Comparison of ENCODE assay signal across 23 cellular contexts in genomic region chr1:173222149-173223030, GRCh38. TPM values are rescaled to one million over a fixed set of nuclear protein-coding genes. Genes with fewer than 3 reads are reported as not detected.
DNase-seq lines count a peak whose midpoint lies in the region; ATAC-seq, FAIRE-seq and TF ChIP-seq lines count a peak whose summit lies in the region.
"Had no signal": no experiment of that assay in that cellular context is flagged by ENCODE, and none has a peak within 500 bp of the region (broad histone marks: within the 10 kb centered on the region; RNA-seq: fewer than 3 reads in every experiment).

No MANE protein-coding gene starts in this region.

- no peak overlapping the region for H3K9ac ChIP-seq in kidney (ENCODE audit: low read length in 2 of 2)

- intact Hi-C loops in activated CD8-positive, alpha-beta T cell treated with anti-CD3 and anti-CD28 coated beads for 36 hours (cut with micrococcal nuclease) = no loop called here
- intact Hi-C loops in kidney (cut with DNase I) = no loop called here

- H3K36me3 ChIP-seq in kidney (ENCODE audit: control insufficient read depth in 1 of 2, insufficient read depth in 2 of 2, low read length in 2 of 2) = no peaks in the 10 kb centered on the region
- H3K36me3 ChIP-seq in SJCRH30 = no peaks in the 10 kb centered on the region
- H3K36me3 ChIP-seq: prostate gland, stomach, upper lobe of left lung had no signal

- FAIRE-seq in kidney (lab: Jason Lieb, UNC) = no peak
- FAIRE-seq: A204.1, H54 had no signal

- H3K4me1 Mint-ChIP-seq in activated CD8-positive, alpha-beta T cell treated with anti-CD3 and anti-CD28 coated beads for 36 hours (ENCODE audit: low read depth) = peaks cover 25% of the 10 kb centered on the region
- H3K4me1 Mint-ChIP-seq in activated CD8-positive, alpha-beta T cell treated with anti-CD3 and anti-CD28 coated beads, Interleukin-2, amount 10 ng/mL, durations not matched to agents 7 days and 5 days (ENCODE audit: low read depth) = peaks cover 37% of the 10 kb centered on the region
- peaks cover 48% of the 10 kb centered on the region for H3K4me1 Mint-ChIP-seq in stimulated activated memory B cell treated with anti-CD40 and anti-IgM and Interleukin-4, amounts not matched to agents 10 μg/mL and 1 μg/mL and 100 μg/mL, for 72 hours

- no peaks in the 10 kb centered on the region for H3K27me3 Mint-ChIP-seq in activated CD8-positive, alpha-beta T cell treated with anti-CD3 and anti-CD28 coated beads for 36 hours
- no peaks in the 10 kb centered on the region for H3K27me3 Mint-ChIP-seq in activated CD8-positive, alpha-beta T cell treated with anti-CD3 and anti-CD28 coated beads, Interleukin-2, amount 10 ng/mL, durations not matched to agents 7 days and 5 days (ENCODE audit: low read depth)
- H3K27me3 Mint-ChIP-seq in stimulated activated memory B cell treated with anti-CD40 and anti-IgM and Interleukin-4, amounts not matched to agents 10 μg/mL and 1 μg/mL and 100 μg/mL, for 72 hours = no peaks in the 10 kb centered on the region
- H3K27me3 Mint-ChIP-seq: B cell had no signal

- H3K4me3 ChIP-seq in kidney (ENCODE audit: low read length in 2 of 2) = no peak overlapping the region
- H3K4me3 ChIP-seq in SJCRH30 = no peak overlapping the region
- H3K4me3 ChIP-seq: prostate gland, stomach, upper lobe of left lung had no signal

- DNase-seq in activated CD8-positive, alpha-beta T cell treated with anti-CD3 and anti-CD28 coated beads for 36 hours = peak; percentile 38
- no peak for DNase-seq in activated CD8-positive, alpha-beta T cell treated with anti-CD3 and anti-CD28 coated beads, Interleukin-2, amount 10 ng/mL, durations not matched to agents 7 days and 5 days
- DNase-seq in HT1080 (ENCODE audit: low read depth) (peak; percentile 41), kidney (no peak), HK-2 (ENCODE audit: unreplicated experiment) (no peak), SJCRH30 (no peak)
- DNase-seq: activated naive CD4-positive, alpha-beta T cell treated with Interleukin-2 at 50 U/mL for 16 hours; aorta; foreskin fibroblast; immature natural killer cell; left ventricle myocardium superior; NCI-H524; stimulated activated CD4-positive, alpha-beta T cell treated with anti-CD3 and anti-CD28 coated beads, Interleukin-2, amount 100 ng/mL, for 24 hours; stomach; upper lobe of left lung had no signal

- CTCF ChIA-PET in activated CD8-positive, alpha-beta T cell treated with anti-CD3 and anti-CD28 coated beads for 36 hours (lab: Charles Lee) = interaction anchor here (0.6 to 1.7 kb wide), 4 partner anchors 13 to 185 kb away, joined by 3 to 6 read pairs (median 3); partner anchors contain the start of gene TNFSF4
- CTCF ChIA-PET in activated CD8-positive, alpha-beta T cell treated with anti-CD3 and anti-CD28 coated beads, Interleukin-2, amount 10 ng/mL, durations not matched to agents 7 days and 5 days (lab: Charles Lee) = interaction anchor here (0.8 to 2.6 kb wide), 2 partner anchors 397 to 477 kb away, joined by 4 to 7 read pairs; no protein-coding TSS in a partner anchor

- no peaks in the 10 kb centered on the region for H3K27me3 ChIP-seq in SJCRH30
- H3K27me3 ChIP-seq: stomach, upper lobe of left lung had no signal

- H3K9me3 Mint-ChIP-seq in activated CD8-positive, alpha-beta T cell treated with anti-CD3 and anti-CD28 coated beads for 36 hours = no peaks in the 10 kb centered on the region
- H3K9me3 Mint-ChIP-seq in activated CD8-positive, alpha-beta T cell treated with anti-CD3 and anti-CD28 coated beads, Interleukin-2, amount 10 ng/mL, durations not matched to agents 7 days and 5 days (ENCODE audit: insufficient read depth) = peaks cover 9% of the 10 kb centered on the region
- peaks cover 3% of the 10 kb centered on the region for H3K9me3 Mint-ChIP-seq in stimulated activated memory B cell treated with anti-CD40 and anti-IgM and Interleukin-4, amounts not matched to agents 10 μg/mL and 1 μg/mL and 100 μg/mL, for 72 hours
- H3K9me3 Mint-ChIP-seq: immature natural killer cell had no signal

- peak overlapping the region; percentile 67 for H3K27ac Mint-ChIP-seq in activated CD8-positive, alpha-beta T cell treated with anti-CD3 and anti-CD28 coated beads for 36 hours
- no peak overlapping the region for H3K27ac Mint-ChIP-seq in activated CD8-positive, alpha-beta T cell treated with anti-CD3 and anti-CD28 coated beads, Interleukin-2, amount 10 ng/mL, durations not matched to agents 7 days and 5 days
- peak overlapping the region; percentile 80 for H3K27ac Mint-ChIP-seq in stimulated activated memory B cell treated with anti-CD40 and anti-IgM and Interleukin-4, amounts not matched to agents 10 μg/mL and 1 μg/mL and 100 μg/mL, for 72 hours
- H3K27ac Mint-ChIP-seq: B cell, immature natural killer cell had no signal

- POLR2A ChIA-PET in activated CD8-positive, alpha-beta T cell treated with anti-CD3 and anti-CD28 coated beads for 36 hours (lab: Charles Lee) = no interaction called here
- POLR2A ChIA-PET in activated CD8-positive, alpha-beta T cell treated with anti-CD3 and anti-CD28 coated beads, Interleukin-2, amount 10 ng/mL, durations not matched to agents 7 days and 5 days (lab: Charles Lee) = no interaction called here

- H3K9me3 ChIP-seq in kidney (ENCODE audit: control insufficient read depth in 1 of 2, low read length in 2 of 2) (no peaks in the 10 kb centered on the region), SJCRH30 (replicated peaks) (no peaks in the 10 kb centered on the region)
- H3K9me3 ChIP-seq: prostate gland, upper lobe of left lung had no signal

- H3K4me3 Mint-ChIP-seq in activated CD8-positive, alpha-beta T cell treated with anti-CD3 and anti-CD28 coated beads for 36 hours = no peak overlapping the region
- no peak overlapping the region for H3K4me3 Mint-ChIP-seq in activated CD8-positive, alpha-beta T cell treated with anti-CD3 and anti-CD28 coated beads, Interleukin-2, amount 10 ng/mL, durations not matched to agents 7 days and 5 days
- H3K4me3 Mint-ChIP-seq in stimulated activated memory B cell treated with anti-CD40 and anti-IgM and Interleukin-4, amounts not matched to agents 10 μg/mL and 1 μg/mL and 100 μg/mL, for 72 hours = no peak overlapping the region
- H3K4me3 Mint-ChIP-seq: B cell, immature natural killer cell had no signal

- H3K4me1 ChIP-seq in kidney (ENCODE audit: control insufficient read depth in 1 of 2, insufficient read depth in 1 of 2, low read depth in 1 of 2, low read length in 2 of 2) = no peaks in the 10 kb centered on the region
- no peaks in the 10 kb centered on the region for H3K4me1 ChIP-seq in SJCRH30
- H3K4me1 ChIP-seq: prostate gland, stomach, upper lobe of left lung had no signal

- peak; percentile 90 for ATAC-seq in activated CD8-positive, alpha-beta T cell treated with anti-CD3 and anti-CD28 coated beads for 36 hours
- no peak for ATAC-seq in activated CD8-positive, alpha-beta T cell treated with anti-CD3 and anti-CD28 coated beads, Interleukin-2, amount 10 ng/mL, durations not matched to agents 7 days and 5 days
- ATAC-seq in GM18868 (IDR thresholded peaks at IDR 0.05; ENCODE audit: unreplicated experiment) = peak; percentile 51
- ATAC-seq in stimulated activated memory B cell treated with anti-CD40 and anti-IgM and Interleukin-4, amounts not matched to agents 10 μg/mL and 1 μg/mL and 100 μg/mL, for 72 hours = peak; percentile 81
- ATAC-seq: left ventricle myocardium superior had no signal

- H3K36me3 Mint-ChIP-seq in activated CD8-positive, alpha-beta T cell treated with anti-CD3 and anti-CD28 coated beads for 36 hours (ENCODE audit: low read depth) = no peaks in the 10 kb centered on the region
- peaks cover 7% of the 10 kb centered on the region for H3K36me3 Mint-ChIP-seq in activated CD8-positive, alpha-beta T cell treated with anti-CD3 and anti-CD28 coated beads, Interleukin-2, amount 10 ng/mL, durations not matched to agents 7 days and 5 days (ENCODE audit: low read depth)
- peaks cover 19% of the 10 kb centered on the region for H3K36me3 Mint-ChIP-seq in stimulated activated memory B cell treated with anti-CD40 and anti-IgM and Interleukin-4, amounts not matched to agents 10 μg/mL and 1 μg/mL and 100 μg/mL, for 72 hours

- H3K27ac ChIP-seq in kidney (ENCODE audit: low read depth in 2 of 2, low read length in 2 of 2) (no peak overlapping the region), SJCRH30 (no peak overlapping the region)
- H3K27ac ChIP-seq: epithelial cell of prostate, prostate gland, RWPE1, stomach, upper lobe of left lung had no signal

- TF ChIP-seq CTCF in activated CD8-positive, alpha-beta T cell treated with anti-CD3 and anti-CD28 coated beads for 36 hours (IDR thresholded peaks at IDR 0.05) = no peak
- no peak for TF ChIP-seq CTCF in kidney (IDR thresholded peaks at IDR 0.05; ENCODE audit: borderline replicate concordance, extremely low read depth, insufficient read depth)

RNA-seq across cellular contexts. Expression of gene TNFSF4, which starts 15.3 kb away (rescaled TPM):
- total RNA-seq in activated CD8-positive, alpha-beta T cell treated with anti-CD3 and anti-CD28 coated beads for 36 hours = 1 to 10 TPM; 1.5 to 1.6 TPM
- total RNA-seq in activated CD8-positive, alpha-beta T cell treated with anti-CD3 and anti-CD28 coated beads, Interleukin-2, amount 10 ng/mL, durations not matched to agents 7 days and 5 days = 1 to 10 TPM; 5.0 to 5.1 TPM
- 0.07 TPM in 1 of 2 replicates, not detected in the other for total RNA-seq in HT1080 (2014; rRNA removed; shearing (Covaris generic))
- 0.21 and 0.24 TPM in 2 replicates for polyA plus RNA-seq in HT1080 (2015; cell fraction: cytosol; rRNA removed)
- 0.03 and 0.18 TPM in 2 replicates for polyA plus RNA-seq in HT1080 (2015; cell fraction: nucleus; rRNA removed)
- 1.3 TPM for total RNA-seq in kidney
- 0.58 TPM for polyA plus RNA-seq in kidney (ENCODE audit: insufficient read depth, low read depth, low replicate concordance)
- total RNA-seq in SJCRH30 (2014; rRNA removed; shearing (Covaris generic)) = 0.10 and 0.15 TPM in 2 replicates

Comparison
In these comparisons a context has a peak if more than half of its experiments do, and no peak if none do; other contexts are left out.
1. DNase-seq: peak in activated CD8-positive, alpha-beta T cell treated with anti-CD3 and anti-CD28 coated beads for 36 hours (single experiment) and HT1080 (single experiment); none in activated CD8-positive, alpha-beta T cell treated with anti-CD3 and anti-CD28 coated beads, Interleukin-2, amount 10 ng/mL, durations not matched to agents 7 days and 5 days (single experiment), kidney (single experiment), HK-2 (single experiment) and SJCRH30 (0 of 2).